8 cellular contexts compared by ENCODE assay signal in the genomic region with DNA sequence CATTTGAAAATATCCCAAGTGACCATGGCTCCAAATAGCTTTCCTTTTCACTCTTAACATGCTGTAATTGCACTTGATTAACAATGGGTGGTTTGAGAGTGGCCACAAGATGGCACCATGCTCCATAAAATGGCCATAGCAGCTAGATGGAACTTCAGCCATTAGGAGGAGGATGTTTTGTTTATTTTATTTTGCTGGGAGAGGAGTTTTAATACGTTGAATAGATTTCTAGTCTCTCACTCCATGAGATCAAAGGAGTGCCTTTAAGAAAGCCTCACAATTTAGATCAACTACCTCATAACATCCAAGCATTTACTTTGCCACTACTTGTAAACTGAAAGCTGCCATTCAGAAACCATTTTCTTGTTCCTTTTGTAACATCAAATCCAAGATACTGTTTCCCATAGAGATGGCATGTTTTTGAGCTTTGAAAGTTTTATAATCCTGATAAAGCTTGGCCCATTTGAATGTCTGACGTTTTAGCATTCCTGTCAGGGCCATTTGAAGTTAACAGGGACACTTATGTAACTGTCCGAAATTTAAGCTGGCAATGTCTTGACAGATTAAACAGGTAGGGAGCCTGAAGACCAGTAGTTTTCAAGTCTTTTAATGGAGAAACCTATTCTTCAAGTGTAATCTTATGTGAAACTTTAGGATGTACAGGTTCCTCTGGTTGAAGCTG. TPM values are rescaled to one million over a fixed set of nuclear protein-coding genes. Genes with fewer than 3 reads are reported as not detected.
DNase-seq lines count a peak whose midpoint lies in the region; ATAC-seq, FAIRE-seq and TF ChIP-seq lines count a peak whose summit lies in the region.

No MANE protein-coding gene starts in this region.

- no peak overlapping the region for H3K9ac ChIP-seq in H1 (replicated peaks in 1 of 4; ENCODE audit: extremely low read depth in 1 of 4, low read depth in 3 of 4, low read length in 3 of 4)

- WGBS in H1 (ENCODE audit: extremely low coverage in 1 of 2, insufficient coverage in 1 of 2, insufficient read length in 1 of 2, insufficient replicate concordance in 2 of 2, low coverage in 1 of 2, low lambda C conversion rate in 2 of 2, missing lambda C conversion rate in 1 of 2), 2 experiments, result 68% methylated on average over 3 of the region's 3 CpGs; no CpG with 5 or more reads in 1 of the 2 experiments

- H2BK12ac ChIP-seq in H1 (ENCODE audit: low read depth, low read length), result no peak overlapping the region

- H2BK20ac ChIP-seq in H1 (ENCODE audit: low read length), result no peak overlapping the region

- TF ChIP-seq RAD21 in H1 (IDR thresholded peaks at IDR 0.05 in 1 of 2, conservative IDR thresholded peaks at IDR 0.05 in 1 of 2; ENCODE audit: low read depth in 2 of 2, low read length in 2 of 2), result peak; percentile 78 to 82

- no peaks in the 10 kb centered on the region for H3K9me3 ChIP-seq in HAP-1
- H3K9me3 ChIP-seq in H1 (ENCODE audit: insufficient read depth in 2 of 2, low read depth in 1 of 2, low read length in 1 of 2), result no peaks in the 10 kb centered on the region

- peak; percentile 30 to 62; a peak in 2 of 3 replicates for TF ChIP-seq POLR2A in H1 (IDR thresholded peaks at IDR 0.05; ENCODE audit: control extremely low read depth in 1 of 2, low read depth in 2 of 2, low read length in 2 of 2)

- H3K23ac ChIP-seq in H1 (ENCODE audit: insufficient read length), result no peak overlapping the region

- TF ChIP-seq EP300 in H1 (IDR thresholded peaks at IDR 0.05; ENCODE audit: borderline replicate concordance in 1 of 2, low read depth in 2 of 2, low read length in 2 of 2), result no peak

- POLR2A ChIA-PET in H1 (lab: Charles Lee; ENCODE audit: partially characterized antibody), result interaction anchor here (0.8 to 20.9 kb wide), 17 partner anchors 9 to 435 kb away, joined by 3 to 354 read pairs (median 4); a partner anchor contains a TSS

- no peak overlapping the region for H2AFZ ChIP-seq in H1 (ENCODE audit: low read length)

- no peak overlapping the region for H2AK5ac ChIP-seq in H1 (ENCODE audit: low read depth, low read length)

- H4K5ac ChIP-seq in H1 (ENCODE audit: insufficient read length, low read depth, low read length), result no peak overlapping the region

- H3K23me2 ChIP-seq in H1 (ENCODE audit: low read depth, low read length), result peaks cover 2% of the 10 kb centered on the region; the same call in 1 of the 2 replicates

- DNase-seq in AG09319 (ENCODE audit: extremely low read depth, low read depth) (peak; percentile 67), HAP-1 (ENCODE audit: low spot score in 2 of 2) (peak; percentile 76 to 79), NCI-H526 treated with DMSO at 0.1 percent for 48 hours (lab: John Stamatoyannopoulos, UW) (peak; percentile 74), H1 (ENCODE audit: low read depth in 1 of 2, low spot score in 2 of 2) (no peak), mesothelial cell of epicardium (ENCODE audit: low spot score in 2 of 2, unreplicated experiment in 2 of 2) (peak in 1 of 2 experiments; percentile 71)
- peak; percentile 72 for DNase-seq in activated CD4-positive, alpha-beta T cell treated with anti-CD3 and anti-CD28 coated beads, Interleukin-2, amount 50 U/mL, for 1 hour
- DNase-seq in stimulated activated naive CD4-positive, alpha-beta T cell treated with Interleukin-2 at 50 U/mL for 16 hours (lab: John Stamatoyannopoulos, UW), result peak; percentile 63

- peak overlapping the region; percentile 81 for H3K27ac Mint-ChIP-seq in mesothelial cell of epicardium

- no peak overlapping the region for H4K91ac ChIP-seq in H1 (replicated peaks; ENCODE audit: insufficient read length, low read length)

- no peak overlapping the region for H3K4ac ChIP-seq in H1 (replicated peaks; ENCODE audit: insufficient read length, low read depth, low read length)

- no peak overlapping the region for H2BK15ac ChIP-seq in H1 (ENCODE audit: low read length)

- no peak overlapping the region for H2BK5ac ChIP-seq in H1 (ENCODE audit: low read depth, low read length)

- no peak overlapping the region for H3K18ac ChIP-seq in H1 (ENCODE audit: extremely low read depth, low read length)

- no peak overlapping the region for H3K56ac ChIP-seq in H1 (replicated peaks; ENCODE audit: insufficient read length, low read depth, low read length)

- no peak overlapping the region for H2BK120ac ChIP-seq in H1 (replicated peaks; ENCODE audit: low read depth, low read length)

- H3K4me2 ChIP-seq in H1 (ENCODE audit: insufficient read depth in 1 of 2, low read depth in 2 of 2, low read length in 2 of 2), result no peak overlapping the region

- no peaks in the 10 kb centered on the region for H3K9me3 Mint-ChIP-seq in mesothelial cell of epicardium

- TF ChIP-seq CTCF in AG09319 (IDR thresholded peaks at IDR 0.05; ENCODE audit: low read depth, low read length) (peak; percentile 76), H1 (IDR thresholded peaks at IDR 0.05; ENCODE audit: control extremely low read depth in 1 of 3, insufficient read depth in 1 of 3, low read depth in 1 of 3, low read length in 3 of 3) (peak in 2 of 3 experiments; percentile 83 to 87; a peak in 3 of 4 replicates), mesothelial cell of epicardium (IDR thresholded peaks at IDR 0.05; ENCODE audit: unreplicated experiment) (peak; percentile 74)

- H4K20me1 ChIP-seq in H1 (replicated peaks in 1 of 2; ENCODE audit: control insufficient read depth in 1 of 2, insufficient read depth in 2 of 2, low read length in 2 of 2), result peaks cover 2 to 8% of the 10 kb centered on the region in 2 experiments

- CTCF ChIA-PET in H1 (lab: Charles Lee; ENCODE audit: partially characterized antibody), result interaction anchor here (0.6 to 10.1 kb wide), 37 partner anchors 9 to 461 kb away, joined by 3 to 118 read pairs (median 5); a partner anchor contains a TSS

- H3K4me3 ChIP-seq in HAP-1 (no peak overlapping the region), H1 (ENCODE audit: extremely low read depth in 1 of 4, insufficient read depth in 2 of 4, low read depth in 3 of 4, low read length in 4 of 4) (no peak overlapping the region)

- H3K27ac ChIP-seq in H1 (ENCODE audit: low read depth, low read length), result no peak overlapping the region

- H3K27me3 Mint-ChIP-seq in mesothelial cell of epicardium (ENCODE audit: low read depth), result no peaks in the 10 kb centered on the region

- no peak overlapping the region for H3K4me3 Mint-ChIP-seq in mesothelial cell of epicardium

- FAIRE-seq in H1 (lab: Jason Lieb, UNC), result peak; percentile 13

- peaks cover 16% of the 10 kb centered on the region for H3K4me1 Mint-ChIP-seq in mesothelial cell of epicardium

- H3K79me2 ChIP-seq in H1 (ENCODE audit: control insufficient read depth in 1 of 2, insufficient read depth in 2 of 2, low read length in 2 of 2), result peaks cover 8 to 44% of the 10 kb centered on the region in 2 experiments

- H3K4me1 ChIP-seq in HAP-1, result peaks cover 18% of the 10 kb centered on the region
- 0 out of 7 replicates have a peak, but pooled peaks cover 0 to 2% (median 0%) of the 10 kb centered on the region in 4 experiments for H3K4me1 ChIP-seq in H1 (replicated peaks in 1 of 4; ENCODE audit: control insufficient read depth in 3 of 4, insufficient read depth in 4 of 4, low read length in 3 of 4)

- peaks cover 11% of the 10 kb centered on the region for H3K36me3 Mint-ChIP-seq in mesothelial cell of epicardium

- H4K8ac ChIP-seq in H1 (ENCODE audit: extremely low read depth, insufficient read depth, low read length), result no peak overlapping the region

- no peaks in the 10 kb centered on the region; the same call in 1 of the 2 replicates for H3K79me1 ChIP-seq in H1 (ENCODE audit: low read depth, low read length)

- ATAC-seq in GM18517 (IDR thresholded peaks at IDR 0.05; ENCODE audit: unreplicated experiment), result no peak

- in situ Hi-C loops in HAP-1 (cut with MboI; ENCODE audit: low sequenced_read_pairs), result no loop called here

- H3K27me3 ChIP-seq in HAP-1 (ENCODE audit: low read depth) (no peaks in the 10 kb centered on the region), H1 (replicated peaks in 1 of 4; ENCODE audit: control insufficient read depth in 3 of 4, extremely low read depth in 1 of 4, insufficient read depth in 3 of 4, low read length in 3 of 4) (no peaks in the 10 kb centered on the region)

- peaks cover 66% of the 10 kb centered on the region for H3K36me3 ChIP-seq in HAP-1 (replicated peaks)
- peaks cover 4 to 46% (median 27%) of the 10 kb centered on the region in 4 experiments; a peak in 7 of 8 replicates for H3K36me3 ChIP-seq in H1 (ENCODE audit: control insufficient read depth in 2 of 4, insufficient read depth in 4 of 4, low read length in 3 of 4)

- no peak overlapping the region for H3K14ac ChIP-seq in H1 (ENCODE audit: insufficient read length)

RNA-seq across cellular contexts. Expression of a gene that starts 4.7 kb away (rescaled TPM):
- total RNA-seq in H1 (2021; fragmentation: NEBNext Ultra II Directional; extraction: Animal tissue kit (Norgen Biotek cat#: 25700)), result 84.5 and 86.1 TPM in 2 replicates
- 52.6 and 52.9 TPM in 2 replicates for polyA plus RNA-seq in H1 (2011; rRNA removed)
- 75.9 TPM for polyA plus RNA-seq in H1 (2011; cell fraction: cytosol; rRNA removed)
- polyA plus RNA-seq in H1 (2011; cell fraction: nucleus; rRNA removed), result 39.1 TPM
- 91.9 to 107 TPM (median 97.9 TPM) in 4 replicates for polyA plus RNA-seq in H1 (2012, experiment 1 of 2)
- polyA plus RNA-seq in H1 (2012, experiment 2 of 2), result 35.6 TPM
- polyA plus RNA-seq in H1 (2013, experiment 1 of 2), result 52.4 TPM
- polyA plus RNA-seq in H1 (2013, experiment 2 of 2), result 55.2 TPM
- polyA minus RNA-seq in H1 (2011; rRNA and poly(A)+ RNA removed), result 74.7 and 76.2 TPM in 2 replicates
- 43.7 TPM for polyA minus RNA-seq in H1 (2011; cell fraction: cytosol; rRNA and poly(A)+ RNA removed)
- 41.1 TPM for polyA minus RNA-seq in H1 (2011; cell fraction: nucleus; rRNA and poly(A)+ RNA removed)
- 19.5 to 20.9 TPM (median 20.3 TPM) in 3 replicates for total RNA-seq in mesothelial cell of epicardium

RNA-seq across cellular contexts. Expression of a gene that starts 5.0 kb away (rescaled TPM):
- total RNA-seq in H1 (2021; fragmentation: NEBNext Ultra II Directional; extraction: Animal tissue kit (Norgen Biotek cat#: 25700)), result 186 and 191 TPM in 2 replicates
- polyA plus RNA-seq in H1 (2011; rRNA removed), result 622 and 759 TPM in 2 replicates
- 508 TPM for polyA plus RNA-seq in H1 (2011; cell fraction: cytosol; rRNA removed)
- 357 TPM for polyA plus RNA-seq in H1 (2011; cell fraction: nucleus; rRNA removed)
- polyA plus RNA-seq in H1 (2012, experiment 1 of 2), result 367 to 567 TPM (median 473 TPM) in 4 replicates
- polyA plus RNA-seq in H1 (2012, experiment 2 of 2), result 392 TPM
- polyA plus RNA-seq in H1 (2013, experiment 1 of 2), result 338 TPM
- 352 TPM for polyA plus RNA-seq in H1 (2013, experiment 2 of 2)
- polyA minus RNA-seq in H1 (2011; rRNA and poly(A)+ RNA removed), result 163 and 184 TPM in 2 replicates
- polyA minus RNA-seq in H1 (2011; cell fraction: cytosol; rRNA and poly(A)+ RNA removed), result 130 TPM
- 123 TPM for polyA minus RNA-seq in H1 (2011; cell fraction: nucleus; rRNA and poly(A)+ RNA removed)
- total RNA-seq in mesothelial cell of epicardium, result 139 to 154 TPM (median 148 TPM) in 3 replicates

RNA-seq across cellular contexts. Expression of a gene that starts 19.4 kb away (rescaled TPM):
- total RNA-seq in H1 (2021; fragmentation: NEBNext Ultra II Directional; extraction: Animal tissue kit (Norgen Biotek cat#: 25700)), result 115 and 116 TPM in 2 replicates
- polyA plus RNA-seq in H1 (2011; rRNA removed), result 141 and 160 TPM in 2 replicates
- polyA plus RNA-seq in H1 (2011; cell fraction: cytosol; rRNA removed), result 127 TPM
- polyA plus RNA-seq in H1 (2011; cell fraction: nucleus; rRNA removed), result 141 TPM
- 83.3 to 97.8 TPM (median 90.8 TPM) in 4 replicates for polyA plus RNA-seq in H1 (2012, experiment 1 of 2)
- 40.1 TPM for polyA plus RNA-seq in H1 (2012, experiment 2 of 2)
- polyA plus RNA-seq in H1 (2013, experiment 1 of 2), result 153 TPM
- 174 TPM for polyA plus RNA-seq in H1 (2013, experiment 2 of 2)
- 251 and 278 TPM in 2 replicates for polyA minus RNA-seq in H1 (2011; rRNA and poly(A)+ RNA removed)
- 150 TPM for polyA minus RNA-seq in H1 (2011; cell fraction: cytosol; rRNA and poly(A)+ RNA removed)
- 146 TPM for polyA minus RNA-seq in H1 (2011; cell fraction: nucleus; rRNA and poly(A)+ RNA removed)
- 108 to 115 TPM (median 108 TPM) in 3 replicates for total RNA-seq in mesothelial cell of epicardium

RNA-seq across cellular contexts. Expression of a gene that starts 30.7 kb away (rescaled TPM):
- total RNA-seq in H1 (2021; fragmentation: NEBNext Ultra II Directional; extraction: Animal tissue kit (Norgen Biotek cat#: 25700)), result 499 and 526 TPM in 2 replicates
- polyA plus RNA-seq in H1 (2011; rRNA removed), result 635 and 701 TPM in 2 replicates
- polyA plus RNA-seq in H1 (2011; cell fraction: cytosol; rRNA removed), result 497 TPM
- 671 TPM for polyA plus RNA-seq in H1 (2011; cell fraction: nucleus; rRNA removed)
- 387 to 431 TPM (median 414 TPM) in 4 replicates for polyA plus RNA-seq in H1 (2012, experiment 1 of 2)
- 532 TPM for polyA plus RNA-seq in H1 (2012, experiment 2 of 2)
- 1,100 TPM for polyA plus RNA-seq in H1 (2013, experiment 1 of 2)
- polyA plus RNA-seq in H1 (2013, experiment 2 of 2), result 1,238 TPM
- polyA minus RNA-seq in H1 (2011; rRNA and poly(A)+ RNA removed), result 977 and 989 TPM in 2 replicates
- polyA minus RNA-seq in H1 (2011; cell fraction: cytosol; rRNA and poly(A)+ RNA removed), result 321 TPM
- 205 TPM for polyA minus RNA-seq in H1 (2011; cell fraction: nucleus; rRNA and poly(A)+ RNA removed)
- total RNA-seq in mesothelial cell of epicardium, result 317 to 337 TPM (median 324 TPM) in 3 replicates

RNA-seq across cellular contexts. Expression of a gene that starts 45.0 kb away (rescaled TPM):
- 6.0 TPM in 2 replicates for total RNA-seq in H1 (2021; fragmentation: NEBNext Ultra II Directional; extraction: Animal tissue kit (Norgen Biotek cat#: 25700))
- 6.1 and 7.6 TPM in 2 replicates for polyA plus RNA-seq in H1 (2011; rRNA removed)
- polyA plus RNA-seq in H1 (2011; cell fraction: cytosol; rRNA removed), result 4.4 TPM
- polyA plus RNA-seq in H1 (2011; cell fraction: nucleus; rRNA removed), result 37.7 TPM
- polyA plus RNA-seq in H1 (2012, experiment 1 of 2), result 3.9 to 7.2 TPM (median 6.2 TPM) in 4 replicates
- polyA plus RNA-seq in H1 (2012, experiment 2 of 2), result 3.1 TPM
- polyA plus RNA-seq in H1 (2013, experiment 1 of 2), result 5.1 TPM
- polyA plus RNA-seq in H1 (2013, experiment 2 of 2), result 4.7 TPM
- 3.0 and 4.7 TPM in 2 replicates for polyA minus RNA-seq in H1 (2011; rRNA and poly(A)+ RNA removed)
- 3.7 TPM for polyA minus RNA-seq in H1 (2011; cell fraction: cytosol; rRNA and poly(A)+ RNA removed)
- polyA minus RNA-seq in H1 (2011; cell fraction: nucleus; rRNA and poly(A)+ RNA removed), result 9.6 TPM
- total RNA-seq in mesothelial cell of epicardium, result 401 to 436 TPM (median 428 TPM) in 3 replicates

Comparison
In these comparisons a context has a peak if more than half of its experiments do, and no peak if none do; other contexts are left out.
1. DNase-seq: peak in AG09319 (single experiment), HAP-1 (2 of 2), NCI-H526 treated with DMSO at 0.1 percent for 48 hours (single experiment), activated CD4-positive, alpha-beta T cell treated with anti-CD3 and anti-CD28 coated beads, Interleukin-2, amount 50 U/mL, for 1 hour (single experiment) and stimulated activated naive CD4-positive, alpha-beta T cell treated with Interleukin-2 at 50 U/mL for 16 hours (single experiment); none in H1 (0 of 2).
2. Peak in every context shown above with its lines, with median percentiles within 50 percentile points of each other: CTCF ChIP-seq.